Comparison of ENCODE assay signal across 8 cellular contexts in the genomic region with DNA sequence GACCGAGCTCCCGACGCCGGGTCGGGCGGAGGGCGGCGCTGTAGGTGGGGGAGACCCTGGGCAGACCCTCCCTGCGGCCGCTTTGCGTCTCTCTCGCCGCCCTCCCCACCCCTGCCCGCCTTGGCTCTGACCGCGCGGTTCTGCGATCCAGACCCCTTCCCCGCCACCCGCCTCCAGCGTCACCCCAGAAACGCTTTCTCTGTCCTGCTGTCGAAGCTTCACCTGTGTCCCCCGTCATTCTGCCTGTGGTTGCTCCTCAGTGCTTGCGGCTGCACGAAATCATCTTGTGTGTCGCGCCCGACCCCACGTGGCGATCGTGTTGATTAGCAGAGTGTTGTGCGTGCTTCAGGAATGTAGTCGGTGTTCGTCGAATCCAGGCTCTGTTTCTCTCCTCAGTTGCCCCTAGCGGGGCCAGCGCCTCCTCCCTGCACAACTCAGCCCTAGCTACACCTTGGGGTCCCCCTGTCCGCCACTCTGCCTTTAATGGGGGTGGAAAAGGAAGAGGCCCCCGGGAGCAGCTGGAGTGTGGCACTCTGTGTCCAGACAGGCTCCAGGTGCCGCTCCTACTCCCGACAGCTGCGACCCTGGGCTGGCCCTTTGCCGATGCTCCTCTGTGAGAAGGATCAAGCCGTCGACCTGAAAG.
DNase-seq lines count a peak whose midpoint lies in the region; ATAC-seq and TF ChIP-seq lines count a peak whose summit lies in the region.

No MANE protein-coding gene starts in this region.

- H3K36me3 ChIP-seq in ACC112 (ENCODE audit: insufficient read depth, low read length) = no peaks in the 10 kb centered on the region; the same call in 1 of the 2 replicates
- H3K36me3 ChIP-seq in Loucy (ENCODE audit: insufficient read depth, low read length) = no peaks in the 10 kb centered on the region; the same call in 1 of the 2 replicates

- H3K4me1 ChIP-seq in ACC112 (ENCODE audit: control insufficient read depth, insufficient read depth, low read length, unreplicated experiment) = peaks cover 5% of the 10 kb centered on the region
- peaks cover 29% of the 10 kb centered on the region for H3K4me1 ChIP-seq in Loucy (ENCODE audit: insufficient read depth, low read length, poor library complexity, severe bottlenecking)

- peak; percentile 63 for TF ChIP-seq CTCF in Loucy (conservative IDR thresholded peaks at IDR 0.05; ENCODE audit: low read length)
- TF ChIP-seq CTCF in retinal pigment epithelial cell (conservative IDR thresholded peaks at IDR 0.05; ENCODE audit: low read depth, low read length) = no peak

- no peaks in the 10 kb centered on the region for H3K9me3 Mint-ChIP-seq in T-helper 2 cell treated with Interferon-gamma antibody and Interleukin-4, amounts not matched to agents 5 μg/mL and 100 μg/mL, for 36 hours

- H3K79me2 ChIP-seq in ACC112 (ENCODE audit: control insufficient read depth, insufficient read depth, low read length, unreplicated experiment) (peaks cover 28% of the 10 kb centered on the region), Loucy (ENCODE audit: insufficient read depth, low read length) (peaks cover 50% of the 10 kb centered on the region; the same call in 1 of the 2 replicates)

- H3K27me3 ChIP-seq in ACC112 (ENCODE audit: insufficient read depth, low read length) (no peaks in the 10 kb centered on the region), Loucy (ENCODE audit: insufficient read depth, low read length, poor library complexity, severe bottlenecking) (no peaks in the 10 kb centered on the region)

- H3K27ac Mint-ChIP-seq in T-helper 2 cell treated with Interferon-gamma antibody and Interleukin-4, amounts not matched to agents 5 μg/mL and 100 μg/mL, for 36 hours = peak overlapping the region; percentile 99

- peak overlapping the region; percentile 89 for H3K4me3 ChIP-seq in ACC112 (ENCODE audit: low read depth, low read length)
- peak overlapping the region; percentile 81 for H3K4me3 ChIP-seq in Loucy (ENCODE audit: low read length, poor library complexity, severe bottlenecking)
- peak overlapping the region; percentile 61 for H3K4me3 ChIP-seq in retinal pigment epithelial cell (ENCODE audit: low read length)

- H3K9me2 ChIP-seq in Loucy (replicated peaks; ENCODE audit: low read depth, low read length) = no peaks in the 10 kb centered on the region

- H3K4me1 Mint-ChIP-seq in T-helper 2 cell treated with Interferon-gamma antibody and Interleukin-4, amounts not matched to agents 5 μg/mL and 100 μg/mL, for 36 hours (ENCODE audit: low read depth) = peaks cover 13% of the 10 kb centered on the region

- peaks cover 15% of the 10 kb centered on the region for H4K20me1 ChIP-seq in Loucy (ENCODE audit: insufficient read depth, low read length, poor library complexity, severe bottlenecking)

- peak overlapping the region; percentile 74 for H3K9ac ChIP-seq in Loucy (ENCODE audit: low read depth, low read length, poor library complexity, severe bottlenecking)

- DNase-seq in T-helper 2 cell treated with Interferon-gamma antibody and Interleukin-4, amounts not matched to agents 5 μg/mL and 100 μg/mL, for 36 hours (ENCODE audit: low spot score) = peak; percentile 50
- DNase-seq in anterior cingulate cortex (lab: John Stamatoyannopoulos, UW) (peak in 48 of 58 donors; percentile 9 to 73 (median 45)), hepatic stellate cell (ENCODE audit: low spot score) (peak; percentile 85), retinal pigment epithelial cell (ENCODE audit: low read depth) (peak; percentile 20)

- 0 out of 2 replicates have a peak, but pooled peaks cover 6% of the 10 kb centered on the region for H3F3A ChIP-seq in Loucy (ENCODE audit: low read depth)

- H3K27ac ChIP-seq in ACC112 (ENCODE audit: low read depth, low read length) = no peak overlapping the region

- peaks cover 16% of the 10 kb centered on the region for H3K36me3 Mint-ChIP-seq in T-helper 2 cell treated with Interferon-gamma antibody and Interleukin-4, amounts not matched to agents 5 μg/mL and 100 μg/mL, for 36 hours (ENCODE audit: low read depth)

- ATAC-seq in GM18907 (IDR thresholded peaks at IDR 0.05; ENCODE audit: unreplicated experiment) (peak; percentile 6), HG03139 (IDR thresholded peaks at IDR 0.05; ENCODE audit: unreplicated experiment) (no peak)

- H3K9me3 ChIP-seq in Loucy (ENCODE audit: insufficient read depth, low read depth, low read length) = no peaks in the 10 kb centered on the region

- H3K4me3 Mint-ChIP-seq in T-helper 2 cell treated with Interferon-gamma antibody and Interleukin-4, amounts not matched to agents 5 μg/mL and 100 μg/mL, for 36 hours = peak overlapping the region; percentile 100

- H3K27me3 Mint-ChIP-seq in T-helper 2 cell treated with Interferon-gamma antibody and Interleukin-4, amounts not matched to agents 5 μg/mL and 100 μg/mL, for 36 hours (ENCODE audit: low read depth) = no peaks in the 10 kb centered on the region

- H3K4me2 ChIP-seq in Loucy (ENCODE audit: low read depth, low read length, poor library complexity, severe bottlenecking) = peak overlapping the region; percentile 78

- H2AFZ ChIP-seq in ACC112 (ENCODE audit: low read length, unreplicated experiment) (no peak overlapping the region), Loucy (ENCODE audit: low read length) (peak overlapping the region; percentile 25; the same call in 1 of the 2 replicates)

Comparison
In these comparisons a context has a peak if more than half of its experiments do, and no peak if none do; other contexts are left out.
1. DNase-seq: peak in every context shown above with its lines; median percentile 85 in hepatic stellate cell; 50 in T-helper 2 cell treated with Interferon-gamma antibody and Interleukin-4, amounts not matched to agents 5 μg/mL and 100 μg/mL, for 36 hours; 45 in anterior cingulate cortex; 20 in retinal pigment epithelial cell.